ENCODE assay signal across 7 cellular contexts in the genomic region with DNA sequence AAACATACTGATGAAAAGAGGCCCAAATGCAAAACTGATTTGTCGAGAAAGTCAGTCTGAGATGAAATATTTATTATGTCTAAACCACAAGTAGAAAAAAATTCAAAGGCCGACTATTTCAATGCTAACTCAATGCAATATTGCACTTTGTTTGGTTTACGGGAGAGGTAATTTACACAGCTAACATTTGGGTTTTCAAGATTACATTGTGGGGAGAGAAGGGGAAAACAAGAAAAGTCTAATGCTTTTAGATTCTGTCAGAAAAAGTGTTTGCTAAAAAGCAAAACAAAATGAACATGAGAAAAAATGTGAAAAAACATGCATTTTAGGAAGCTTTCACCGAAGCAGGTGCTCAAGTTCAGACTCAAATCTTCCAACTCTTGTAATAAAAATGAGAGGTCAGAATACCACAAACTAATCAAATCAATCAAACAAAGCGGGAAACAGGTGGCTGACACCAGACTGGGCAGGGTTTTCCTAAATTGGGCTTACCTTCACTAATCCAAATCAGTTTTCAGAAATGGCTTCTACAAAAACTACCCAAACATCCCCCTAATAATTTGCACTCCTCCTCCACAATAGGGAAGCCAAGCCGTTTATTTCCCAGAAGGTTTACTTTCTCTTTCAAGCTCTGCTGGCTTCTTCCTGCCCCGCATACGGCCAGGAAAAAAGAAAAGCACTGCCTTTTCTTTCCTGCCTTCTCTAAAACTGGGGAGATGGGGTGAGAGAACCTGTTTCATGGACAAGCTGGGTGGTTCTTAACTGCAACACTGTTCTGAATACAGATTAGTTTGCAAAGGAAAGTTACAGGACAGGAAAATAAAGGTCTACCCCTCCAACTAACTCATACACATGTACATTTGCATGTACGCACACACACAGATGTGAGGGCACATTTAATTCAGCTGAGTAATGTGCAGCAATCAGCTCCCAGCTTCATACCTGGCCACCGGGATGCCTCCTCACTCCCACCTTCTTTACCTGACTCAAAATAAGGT. TPM values are rescaled to one million over a fixed set of nuclear protein-coding genes. Genes with fewer than 3 reads are reported as not detected.
DNase-seq lines count a peak whose midpoint lies in the region; ATAC-seq, FAIRE-seq and TF ChIP-seq lines count a peak whose summit lies in the region.

No MANE protein-coding gene starts in this region.

- DNase-seq in GM19239 (ENCODE audit: insufficient read length, low spot score) (no peak), RPMI8226 (peak; percentile 22), omental fat pad (ENCODE audit: low spot score) (no peak), activated gamma-delta T cell (lab: John Stamatoyannopoulos, UW) (no peak)

- no peak for TF ChIP-seq CTCF in omental fat pad (IDR thresholded peaks at IDR 0.05)

- FAIRE-seq in GM19239 (lab: Jason Lieb, UNC): peak; percentile 91

- ATAC-seq in esophagus mucosa (peak; percentile 67), omental fat pad (ENCODE audit: low FRiP score) (peak; percentile 59), HG02678 (IDR thresholded peaks at IDR 0.05; ENCODE audit: unreplicated experiment) (no peak), GM19351 (IDR thresholded peaks at IDR 0.05; ENCODE audit: unreplicated experiment) (no peak)

RNA-seq across cellular contexts. Expression of a gene that starts 9.3 kb away (rescaled TPM):
- total RNA-seq in esophagus mucosa (191 TPM), omental fat pad (100 to 1,000 TPM; 214 to 433 (median 280) TPM)

RNA-seq across cellular contexts. Expression of a gene that starts 44.2 kb away (rescaled TPM):
- 67.0 TPM for total RNA-seq in esophagus mucosa
- total RNA-seq in omental fat pad: 100 to 1,000 TPM; 479 to 598 (median 526) TPM

Comparison
In these comparisons a context has a peak if more than half of its experiments do, and no peak if none do; other contexts are left out.
1. ATAC-seq: peak in esophagus mucosa (single experiment) and omental fat pad (single experiment); none in HG02678 (single experiment) and GM19351 (single experiment).